Comparison of ENCODE assay signal across 8 cellular contexts in genomic region chr12:96047151-96047620, GRCh38. TPM values are rescaled to one million over a fixed set of nuclear protein-coding genes. Genes with fewer than 3 reads are reported as not detected.
DNase-seq lines count a peak whose midpoint lies in the region; ATAC-seq and TF ChIP-seq lines count a peak whose summit lies in the region.

No MANE protein-coding gene starts in this region.

- peak overlapping the region; percentile 50 for H3K4me2 ChIP-seq in OCI-LY7 (ENCODE audit: low read length)

- H3K27ac ChIP-seq in CD8-positive, alpha-beta memory T cell (ENCODE audit: low read depth, low read length), result no peak overlapping the region
- peak overlapping the region; percentile 8 for H3K27ac ChIP-seq in OCI-LY7 (ENCODE audit: low read depth, low read length, poor library complexity, severe bottlenecking)
- H3K27ac ChIP-seq in liver (ENCODE audit: low read depth in 1 of 2, low read length in 2 of 2), result peak overlapping the region; percentile 54
- no peak overlapping the region for H3K27ac ChIP-seq in RWPE1

- H3K4me3 Mint-ChIP-seq in CD8-positive, alpha-beta memory T cell, result peak overlapping the region in 6 of 7 donors; percentile 42 to 76 (median 66)
- no peak overlapping the region for H3K4me3 Mint-ChIP-seq in Caco-2 (ENCODE audit: unreplicated experiment)

- no peak overlapping the region for H3K9ac ChIP-seq in liver (ENCODE audit: low read depth in 1 of 2, low read length in 2 of 2)

- H3K4me1 Mint-ChIP-seq in CD8-positive, alpha-beta memory T cell, result peaks cover 30 to 50% (median 41%) of the 10 kb centered on the region in 3 donors
- H3K4me1 Mint-ChIP-seq in Caco-2 (ENCODE audit: low read depth, unreplicated experiment), result no peaks in the 10 kb centered on the region

- no peak overlapping the region for H3K4me3 ChIP-seq in CD8-positive, alpha-beta memory T cell (ENCODE audit: low read length)
- no peak overlapping the region for H3K4me3 ChIP-seq in OCI-LY7 (ENCODE audit: low read depth, low read length, poor library complexity, severe bottlenecking)
- no peak overlapping the region for H3K4me3 ChIP-seq in liver (ENCODE audit: low read depth in 1 of 3, low read length in 3 of 3)
- no peak overlapping the region for H3K4me3 ChIP-seq in Caco-2 (ENCODE audit: low read depth, low read length)

- H3K79me2 ChIP-seq in OCI-LY7 (ENCODE audit: insufficient read depth, low read depth, low read length), result no peaks in the 10 kb centered on the region

- peaks cover 35% of the 10 kb centered on the region for H3K4me1 ChIP-seq in CD8-positive, alpha-beta memory T cell (ENCODE audit: insufficient read depth, low read length)
- H3K4me1 ChIP-seq in OCI-LY7 (ENCODE audit: insufficient read depth, low read length, poor library complexity, severe bottlenecking) (peaks cover 26% of the 10 kb centered on the region), liver (ENCODE audit: control insufficient read depth in 4 of 4, insufficient read depth in 4 of 4, low read length in 3 of 4) (peaks cover 8 to 28% (median 26%) of the 10 kb centered on the region in 4 donors), Caco-2 (no peaks in the 10 kb centered on the region)

- H3K27me3 Mint-ChIP-seq in CD8-positive, alpha-beta memory T cell, result peaks cover 0 to 1% of the 10 kb centered on the region in 2 donors
- H3K27me3 Mint-ChIP-seq in Caco-2 (ENCODE audit: insufficient read depth, unreplicated experiment), result no peaks in the 10 kb centered on the region

- DNase-seq in CD8-positive, alpha-beta memory T cell, result peak in 1 of 5 donors; percentile 10
- DNase-seq in OCI-LY7 (ENCODE audit: low spot score), result no peak
- DNase-seq in RWPE1 (ENCODE audit: low spot score), result no peak
- no peak for DNase-seq in NCI-H2107 (lab: John Stamatoyannopoulos, UW)
- no peak for DNase-seq in Caco-2
- no peak for DNase-seq in NCI-H2029 (lab: John Stamatoyannopoulos, UW)

- no peaks in the 10 kb centered on the region for H3K9me2 ChIP-seq in OCI-LY7 (ENCODE audit: insufficient read depth, low read length)

- peak; percentile 10 for ATAC-seq in GM21529 (IDR thresholded peaks at IDR 0.05; ENCODE audit: unreplicated experiment)

- POLR2A ChIA-PET in CD8-positive, alpha-beta memory T cell (lab: Charles Lee), result interaction anchor here (1.2 kb wide), 1 partner anchor 12 kb away, joined by 3 read pairs; the partner anchor contains the start of gene LTA4H
- POLR2A ChIA-PET in OCI-LY7 (lab: Charles Lee) (interaction anchor here (0.6 to 1.6 kb wide), 6 partner anchors 11 to 328 kb away, joined by 3 to 7 read pairs (median 4); partner anchors contain the start of gene LTA4H), RWPE1 (lab: Yijun Ruan, JAX; ENCODE audit: low non-redundant PET) (no interaction called here), Caco-2 (lab: Charles Lee) (no interaction called here)

- H2AFZ ChIP-seq in OCI-LY7 (ENCODE audit: low read length), result peak overlapping the region; percentile 91

- CTCF ChIA-PET in CD8-positive, alpha-beta memory T cell (lab: Charles Lee), result interaction anchor here (1.5 kb wide), 1 partner anchor 11 kb away, joined by 6 read pairs; the partner anchor contains the start of gene LTA4H
- CTCF ChIA-PET in OCI-LY7 (lab: Charles Lee; ENCODE audit: unreplicated experiment), result interaction anchor here (0.9 kb wide), 1 partner anchor 11 kb away, joined by 3 read pairs; no protein-coding TSS in a partner anchor
- CTCF ChIA-PET in RWPE1 (lab: Yijun Ruan, JAX), result no interaction called here
- CTCF ChIA-PET in Caco-2 (lab: Charles Lee), result no interaction called here

- H3K27ac Mint-ChIP-seq in CD8-positive, alpha-beta memory T cell, result peak overlapping the region; percentile 48 to 95 (median 90)
- H3K27ac Mint-ChIP-seq in Caco-2 (ENCODE audit: unreplicated experiment), result no peak overlapping the region

- no peaks in the 10 kb centered on the region for H3K36me3 Mint-ChIP-seq in CD8-positive, alpha-beta memory T cell
- no peaks in the 10 kb centered on the region for H3K36me3 Mint-ChIP-seq in Caco-2 (ENCODE audit: insufficient read depth, unreplicated experiment)

- 59% methylated on average over 4 of the region's 4 CpGs for WGBS in liver

- no peaks in the 10 kb centered on the region for H4K20me1 ChIP-seq in OCI-LY7 (ENCODE audit: insufficient read depth, low read length)

- TF ChIP-seq CTCF in OCI-LY7 (conservative IDR thresholded peaks at IDR 0.05; ENCODE audit: low read length) (no peak), liver (IDR thresholded peaks at IDR 0.05; ENCODE audit: low read depth, low read length, missing input control) (no peak), RWPE1 (conservative IDR thresholded peaks at IDR 0.05; ENCODE audit: low read depth) (no peak), Caco-2 (IDR thresholded peaks at IDR 0.05; ENCODE audit: insufficient read depth in 1 of 2, low read depth in 1 of 2, low read length in 1 of 2, severe bottlenecking in 1 of 2, unreplicated experiment in 1 of 2) (no peak)

- no peaks in the 10 kb centered on the region for H3K9me3 Mint-ChIP-seq in CD8-positive, alpha-beta memory T cell
- no peaks in the 10 kb centered on the region for H3K9me3 Mint-ChIP-seq in Caco-2 (ENCODE audit: unreplicated experiment)

- BruUV-seq in OCI-LY7 (replicated peaks; lab: Mats Ljungman, UMichigan) (no TSS peak), Caco-2 (replicated peaks; lab: Mats Ljungman, UMichigan) (no TSS peak)

- no peaks in the 10 kb centered on the region for H3K27me3 ChIP-seq in CD8-positive, alpha-beta memory T cell (ENCODE audit: insufficient read depth, low read length, poor library complexity, severe bottlenecking)
- H3K27me3 ChIP-seq in liver (ENCODE audit: control insufficient read depth in 4 of 4, insufficient read depth in 4 of 4, low read length in 3 of 4) (no peaks in the 10 kb centered on the region), Caco-2 (replicated peaks; ENCODE audit: control insufficient read depth, insufficient read depth, low read length) (no peaks in the 10 kb centered on the region)

- no peaks in the 10 kb centered on the region for H3K36me3 ChIP-seq in CD8-positive, alpha-beta memory T cell (ENCODE audit: insufficient read depth, low read length)
- no peaks in the 10 kb centered on the region for H3K36me3 ChIP-seq in OCI-LY7 (ENCODE audit: insufficient read depth, low read length)
- H3K36me3 ChIP-seq in liver (ENCODE audit: control insufficient read depth in 4 of 4, insufficient read depth in 3 of 4, low read depth in 1 of 4, low read length in 3 of 4), result no peaks in the 10 kb centered on the region
- H3K36me3 ChIP-seq in Caco-2 (ENCODE audit: control insufficient read depth, insufficient read depth, low read length), result no peaks in the 10 kb centered on the region

- TF ChIP-seq RAD21 in liver (IDR thresholded peaks at IDR 0.05), result no peak

- intact Hi-C loops in OCI-LY7 (cut with micrococcal nuclease; ENCODE audit: unreplicated experiment), result no loop called here
- intact Hi-C loops in Caco-2 (cut with micrococcal nuclease; ENCODE audit: unreplicated experiment), result no loop called here

- H3K9me3 ChIP-seq in CD8-positive, alpha-beta memory T cell (ENCODE audit: low read length), result no peaks in the 10 kb centered on the region
- H3K9me3 ChIP-seq in OCI-LY7 (ENCODE audit: low read length) (no peaks in the 10 kb centered on the region), liver (ENCODE audit: control insufficient read depth in 4 of 4, low read length in 3 of 4) (no peaks in the 10 kb centered on the region), Caco-2 (no peaks in the 10 kb centered on the region)

TF ChIP-seq in liver, 16 proteins besides CTCF, POLR2A, EP300 and RAD21 (continues in another document):
- no peak for TF ChIP-seq EGR1 (IDR thresholded peaks at IDR 0.05; ENCODE audit: low read depth in 2 of 2)
- no peak for TF ChIP-seq ZBTB33 (IDR thresholded peaks at IDR 0.05)

RNA-seq across cellular contexts. Expression of gene LTA4H, which starts 11.8 kb away (rescaled TPM):
- 10 to 100 TPM; 58.8 to 63.7 TPM for total RNA-seq in CD8-positive, alpha-beta memory T cell
- polyA plus RNA-seq in CD8-positive, alpha-beta memory T cell, result 61.4 TPM
- total RNA-seq in OCI-LY7 (2014; rRNA removed; shearing (Covaris generic)), result 75.6 and 86.7 TPM in 2 replicates
- total RNA-seq in OCI-LY7 (2022), result 120 and 122 TPM in 2 replicates
- total RNA-seq in liver, result 10 to 100 TPM; 25.1 to 34.5 TPM
- 10 to 100 TPM; 16.6 to 16.7 TPM for polyA plus RNA-seq in liver
- total RNA-seq in Caco-2 (2022), result 56.7 and 61.9 TPM in 2 replicates

RNA-seq across cellular contexts. Expression of gene HAL, which starts 51.0 kb away (rescaled TPM):
- under 1 TPM; 0.09 to 0.40 TPM for total RNA-seq in CD8-positive, alpha-beta memory T cell
- not detected for polyA plus RNA-seq in CD8-positive, alpha-beta memory T cell
- 0.25 and 0.57 TPM in 2 replicates for total RNA-seq in OCI-LY7 (2014; rRNA removed; shearing (Covaris generic))
- total RNA-seq in OCI-LY7 (2022) (1.4 and 2.1 TPM in 2 replicates), liver (100 to 1,000 TPM; 125 to 174 TPM), Caco-2 (2022) (0.51 and 0.82 TPM in 2 replicates)
- polyA plus RNA-seq in liver, result 100 to 1,000 TPM in 1 of 2 donors, 10 to 100 TPM in 1; 62.4 to 114 TPM

Comparison
In these comparisons a context has a peak if more than half of its experiments do, and no peak if none do; other contexts are left out.
1. H3K27ac ChIP-seq: peak in OCI-LY7 (single experiment) and liver (2 of 2); none in CD8-positive, alpha-beta memory T cell (single experiment) and RWPE1 (single experiment).
2. RNA of gene HAL, which starts 51.0 kb away (total RNA-seq): 125 to 174 TPM in liver; 0.25 to 2.1 TPM in OCI-LY7, 0.51 to 0.82 TPM in Caco-2 and 0.09 to 0.40 TPM in CD8-positive, alpha-beta memory T cell; every median in the first group is over 10 times any median in the second.
3. CTCF ChIA-PET loops: an anchor here in CD8-positive, alpha-beta memory T cell (1.5 kb wide) and OCI-LY7 (0.9 kb wide); none called in RWPE1 and Caco-2.
4. POLR2A ChIA-PET loops: an anchor here in CD8-positive, alpha-beta memory T cell (1.2 kb wide) and OCI-LY7 (0.6 to 1.6 kb wide); none called in RWPE1 and Caco-2.